Comparison of ENCODE assay signal across 17 cellular contexts in the genomic region with DNA sequence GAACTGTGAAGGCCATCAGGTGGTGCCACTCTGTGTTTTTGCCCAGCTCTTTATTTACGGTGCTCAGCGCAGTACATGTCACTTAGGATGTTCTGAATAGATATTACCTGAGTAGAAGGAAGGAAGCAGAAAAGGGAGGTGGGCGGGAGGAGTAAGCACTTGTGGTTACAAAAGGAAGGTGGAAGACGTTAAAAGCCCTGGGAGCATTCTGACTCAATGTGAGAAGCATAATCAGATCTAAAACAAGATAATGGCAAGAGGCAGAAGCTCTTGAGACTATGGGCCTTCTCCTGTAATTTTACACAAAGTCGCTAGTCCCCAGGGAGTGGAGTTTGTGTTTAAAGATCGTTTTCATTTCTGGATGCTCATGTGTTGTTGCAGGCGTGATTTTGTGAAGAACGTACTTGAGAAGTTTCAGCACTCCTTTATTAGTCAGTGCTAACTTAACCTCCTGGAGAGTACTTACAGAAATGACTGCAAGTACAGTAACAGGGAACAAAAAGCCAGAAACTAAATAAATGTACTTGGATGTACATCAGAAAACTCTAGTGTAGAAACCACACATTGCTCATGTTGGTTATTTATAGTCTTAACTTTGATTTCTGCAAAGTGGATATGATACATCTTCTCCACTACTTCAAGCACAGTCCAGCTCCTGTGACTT.
DNase-seq lines count a peak whose midpoint lies in the region; ATAC-seq and TF ChIP-seq lines count a peak whose summit lies in the region.
"Had no signal": no experiment of that assay in that cellular context is flagged by ENCODE, and none has a peak within 500 bp of the region (broad histone marks: within the 10 kb centered on the region; RNA-seq: fewer than 3 reads in every experiment).

No MANE protein-coding gene starts in this region.

- POLR2A ChIA-PET in activated CD4-positive, alpha-beta T cell treated with anti-CD3 and anti-CD28 coated beads, Interleukin-2, amount 10 ng/mL, durations not matched to agents 7 days and 5 days (lab: Charles Lee): interaction anchor here (0.6 kb wide), 1 partner anchor 1058 kb away, joined by 3 read pairs; no protein-coding TSS in a partner anchor

- H3K4me1 ChIP-seq in GM23338 (ENCODE audit: insufficient read depth): no peaks in the 10 kb centered on the region
- H3K4me1 ChIP-seq: breast epithelium, neural progenitor cell, Peyer's patch had no signal

- no peak overlapping the region for H3K27ac ChIP-seq in GM23338 (ENCODE audit: low read depth)
- H3K27ac ChIP-seq: breast epithelium, HL-60, neural progenitor cell, Peyer's patch had no signal

- ATAC-seq in GM23338 (no peak), GM18520 (IDR thresholded peaks at IDR 0.05; ENCODE audit: unreplicated experiment) (no peak)
- ATAC-seq: HCT116 had no signal

- H3K36me3 Mint-ChIP-seq in activated naive CD8-positive, alpha-beta T cell: peaks cover 2% of the 10 kb centered on the region
- H3K36me3 Mint-ChIP-seq in activated naive CD8-positive, alpha-beta T cell treated with anti-CD3 and anti-CD28 coated beads for 36 hours: no peaks in the 10 kb centered on the region
- H3K36me3 Mint-ChIP-seq in activated CD4-positive, alpha-beta T cell treated with anti-CD3 and anti-CD28 coated beads, Interleukin-2, amount 10 ng/mL, durations not matched to agents 7 days and 5 days (ENCODE audit: low read depth): no peaks in the 10 kb centered on the region
- H3K36me3 Mint-ChIP-seq in GM23338 (ENCODE audit: low read depth): peaks cover 36% of the 10 kb centered on the region
- H3K36me3 Mint-ChIP-seq: neural progenitor cell had no signal

- CTCF ChIA-PET in activated CD4-positive, alpha-beta T cell treated with anti-CD3 and anti-CD28 coated beads, Interleukin-2, amount 10 ng/mL, durations not matched to agents 7 days and 5 days (lab: Charles Lee): no interaction called here

- H3K4me3 ChIP-seq in fibroblast of the aortic adventitia (ENCODE audit: low read depth, low read length): no peak overlapping the region
- no peak overlapping the region for H3K4me3 ChIP-seq in GM23338
- H3K4me3 ChIP-seq: breast epithelium, neural progenitor cell, Peyer's patch had no signal

- no peaks in the 10 kb centered on the region for H3K27me3 ChIP-seq in GM23338 (ENCODE audit: insufficient read depth)
- H3K27me3 ChIP-seq: breast epithelium, neural progenitor cell, Peyer's patch had no signal

- H4K20me1 ChIP-seq in GM23338 (replicated peaks; ENCODE audit: insufficient read depth): no peaks in the 10 kb centered on the region

- no peak overlapping the region for H3K27ac Mint-ChIP-seq in activated naive CD8-positive, alpha-beta T cell
- no peak overlapping the region for H3K27ac Mint-ChIP-seq in activated naive CD8-positive, alpha-beta T cell treated with anti-CD3 and anti-CD28 coated beads for 36 hours
- peak overlapping the region; percentile 20 for H3K27ac Mint-ChIP-seq in activated CD4-positive, alpha-beta T cell treated with anti-CD3 and anti-CD28 coated beads, Interleukin-2, amount 10 ng/mL, durations not matched to agents 7 days and 5 days
- no peak overlapping the region for H3K27ac Mint-ChIP-seq in GM23338
- H3K27ac Mint-ChIP-seq: neural progenitor cell had no signal

- H3K9me3 Mint-ChIP-seq in activated naive CD8-positive, alpha-beta T cell (ENCODE audit: low read depth): peaks cover 8% of the 10 kb centered on the region
- peaks cover 2% of the 10 kb centered on the region for H3K9me3 Mint-ChIP-seq in activated naive CD8-positive, alpha-beta T cell treated with anti-CD3 and anti-CD28 coated beads for 36 hours
- H3K9me3 Mint-ChIP-seq in activated CD4-positive, alpha-beta T cell treated with anti-CD3 and anti-CD28 coated beads, Interleukin-2, amount 10 ng/mL, durations not matched to agents 7 days and 5 days: peaks cover 7% of the 10 kb centered on the region
- H3K9me3 Mint-ChIP-seq in GM23338: no peaks in the 10 kb centered on the region; the same call in 1 of the 3 replicates
- H3K9me3 Mint-ChIP-seq: neural progenitor cell had no signal

- no peak overlapping the region; the same call in 1 of the 2 replicates for H2AFZ ChIP-seq in GM23338
- H2AFZ ChIP-seq: neural progenitor cell had no signal

- no peaks in the 10 kb centered on the region for H3K79me2 ChIP-seq in GM23338 (replicated peaks; ENCODE audit: insufficient read depth)

- no peaks in the 10 kb centered on the region; the same call in 1 of the 2 replicates for H3K36me3 ChIP-seq in GM23338 (ENCODE audit: insufficient read depth)
- H3K36me3 ChIP-seq: breast epithelium, neural progenitor cell, Peyer's patch had no signal

- H3K4me1 Mint-ChIP-seq in activated naive CD8-positive, alpha-beta T cell (ENCODE audit: low read depth): peaks cover 10% of the 10 kb centered on the region
- H3K4me1 Mint-ChIP-seq in activated naive CD8-positive, alpha-beta T cell treated with anti-CD3 and anti-CD28 coated beads for 36 hours: no peaks in the 10 kb centered on the region
- H3K4me1 Mint-ChIP-seq in activated CD4-positive, alpha-beta T cell treated with anti-CD3 and anti-CD28 coated beads, Interleukin-2, amount 10 ng/mL, durations not matched to agents 7 days and 5 days: peaks cover 25% of the 10 kb centered on the region
- no peaks in the 10 kb centered on the region for H3K4me1 Mint-ChIP-seq in GM23338
- H3K4me1 Mint-ChIP-seq: neural progenitor cell had no signal

- no peak for TF ChIP-seq CTCF in fibroblast of the aortic adventitia (IDR thresholded peaks at IDR 0.05; ENCODE audit: insufficient read depth, low read length)
- no peak for TF ChIP-seq CTCF in GM23338 (conservative IDR thresholded peaks at IDR 0.05; ENCODE audit: low read depth in 2 of 2)

- H3K4me3 Mint-ChIP-seq in activated naive CD8-positive, alpha-beta T cell: peak overlapping the region; percentile 43
- H3K4me3 Mint-ChIP-seq in activated naive CD8-positive, alpha-beta T cell treated with anti-CD3 and anti-CD28 coated beads for 36 hours: no peak overlapping the region
- no peak overlapping the region for H3K4me3 Mint-ChIP-seq in activated CD4-positive, alpha-beta T cell treated with anti-CD3 and anti-CD28 coated beads, Interleukin-2, amount 10 ng/mL, durations not matched to agents 7 days and 5 days
- no peak overlapping the region for H3K4me3 Mint-ChIP-seq in GM23338
- H3K4me3 Mint-ChIP-seq: neural progenitor cell had no signal

- H3K27me3 Mint-ChIP-seq in activated naive CD8-positive, alpha-beta T cell: no peaks in the 10 kb centered on the region
- H3K27me3 Mint-ChIP-seq in activated naive CD8-positive, alpha-beta T cell treated with anti-CD3 and anti-CD28 coated beads for 36 hours: no peaks in the 10 kb centered on the region
- peaks cover 2% of the 10 kb centered on the region for H3K27me3 Mint-ChIP-seq in activated CD4-positive, alpha-beta T cell treated with anti-CD3 and anti-CD28 coated beads, Interleukin-2, amount 10 ng/mL, durations not matched to agents 7 days and 5 days
- peaks cover 2% of the 10 kb centered on the region for H3K27me3 Mint-ChIP-seq in GM23338 (ENCODE audit: insufficient read depth, low read depth, poor library complexity)

- H3K4me2 ChIP-seq in GM23338: no peak overlapping the region
- H3K4me2 ChIP-seq: neural progenitor cell had no signal

- no peaks in the 10 kb centered on the region for H3F3A ChIP-seq in GM23338 (replicated peaks; ENCODE audit: low read depth)

- peaks cover 3% of the 10 kb centered on the region; the same call in 1 of the 2 replicates for H3K9me2 ChIP-seq in GM23338 (ENCODE audit: insufficient read depth)

- no peak for DNase-seq in activated naive CD8-positive, alpha-beta T cell treated with anti-CD3 and anti-CD28 coated beads for 36 hours
- DNase-seq in activated CD4-positive, alpha-beta T cell treated with anti-CD3 and anti-CD28 coated beads, Interleukin-2, amount 10 ng/mL, durations not matched to agents 7 days and 5 days: peak; percentile 44
- DNase-seq in fibroblast of the aortic adventitia (ENCODE audit: low read depth): peak; percentile 81
- DNase-seq in superior temporal gyrus (ENCODE audit: extremely low spot score): peak; percentile 60
- no peak for DNase-seq in GM23338 (ENCODE audit: low spot score)
- no peak for DNase-seq in Ammon's horn (ENCODE audit: low spot score)
- DNase-seq: effector CD4-positive, alpha-beta T cell; NCI-H1930; NCI-H526; Peyer's patch; substantia nigra had no signal

TF ChIP-seq in GM23338, 12 proteins besides CTCF, POLR2A, EP300 and RAD21 (continues in another document):
- no peak for TF ChIP-seq STAT1 (IDR thresholded peaks at IDR 0.05; ENCODE audit: unreplicated experiment)
- no peak for TF ChIP-seq POLR2AphosphoS5 (IDR thresholded peaks at IDR 0.05; ENCODE audit: low read depth)
- no peak for TF ChIP-seq ZNF114 (CRISPR knock-in tag; IDR thresholded peaks at IDR 0.05)
- no peak for TF ChIP-seq EZH2phosphoT487 (IDR thresholded peaks at IDR 0.05; ENCODE audit: unreplicated experiment)
- no peak for TF ChIP-seq EZH2 (IDR thresholded peaks at IDR 0.05; ENCODE audit: low read depth, unreplicated experiment)
- TF ChIP-seq NANOG (IDR thresholded peaks at IDR 0.05; ENCODE audit: borderline replicate concordance): no peak
- TF ChIP-seq JUNB (IDR thresholded peaks at IDR 0.05; ENCODE audit: unreplicated experiment): no peak
- no peak for TF ChIP-seq ETS1 (IDR thresholded peaks at IDR 0.05)

Comparison
In these comparisons a context has a peak if more than half of its experiments do, and no peak if none do; other contexts are left out.
1. DNase-seq: peak in activated CD4-positive, alpha-beta T cell treated with anti-CD3 and anti-CD28 coated beads, Interleukin-2, amount 10 ng/mL, durations not matched to agents 7 days and 5 days (single experiment), fibroblast of the aortic adventitia (single experiment) and superior temporal gyrus (single experiment); none in activated naive CD8-positive, alpha-beta T cell treated with anti-CD3 and anti-CD28 coated beads for 36 hours (single experiment), GM23338 (single experiment) and Ammon's horn (single experiment).